Comparison of ENCODE assay signal across 8 cellular contexts in genomic region chr5:173615884-173616576, GRCh38. TPM values are rescaled to one million over a fixed set of nuclear protein-coding genes. Genes with fewer than 3 reads are reported as not detected.
A peak's percentile ranks its signal among the peaks of the same experiment; 100 is the strongest.
DNase-seq lines count a peak whose midpoint lies in the region; ATAC-seq and TF ChIP-seq lines count a peak whose summit lies in the region.

No MANE protein-coding gene starts in this region.

- no peaks in the 10 kb centered on the region for H3K27me3 ChIP-seq in DND-41 (ENCODE audit: insufficient read depth, low read length, poor library complexity)
- no peaks in the 10 kb centered on the region for H3K27me3 ChIP-seq in RWPE2 (ENCODE audit: insufficient read depth, poor library complexity, severe bottlenecking)
- H3K27me3 ChIP-seq in neural progenitor cell, result no peaks in the 10 kb centered on the region
- H3K27me3 ChIP-seq in stomach smooth muscle (ENCODE audit: control insufficient read depth in 1 of 2, insufficient read depth in 2 of 2, low read length in 2 of 2), result no peaks in the 10 kb centered on the region

- H2AFZ ChIP-seq in DND-41 (ENCODE audit: low read depth, low read length) (peak overlapping the region; percentile 75), neural progenitor cell (replicated peaks) (no peak overlapping the region)

- H3K36me3 ChIP-seq in DND-41 (ENCODE audit: insufficient read depth, low read length) (peaks cover 42% of the 10 kb centered on the region), RWPE2 (ENCODE audit: low read depth) (peaks cover 40% of the 10 kb centered on the region), neural progenitor cell (no peaks in the 10 kb centered on the region), stomach smooth muscle (ENCODE audit: control insufficient read depth in 2 of 2, insufficient read depth in 2 of 2, low read length in 2 of 2) (peaks cover 12% of the 10 kb centered on the region in 2 donors)

- TF ChIP-seq RAD21 in Ishikawa (IDR thresholded peaks at IDR 0.05; ENCODE audit: low read depth), result no peak

- no peaks in the 10 kb centered on the region for H3K27me3 Mint-ChIP-seq in neural progenitor cell (ENCODE audit: insufficient read depth, low read depth)

- peaks cover 6% of the 10 kb centered on the region for H3F3A ChIP-seq in neural progenitor cell (ENCODE audit: low read depth)

- H3K9ac ChIP-seq in DND-41 (ENCODE audit: low read depth, low read length) (peak overlapping the region; percentile 81), neural progenitor cell (peak overlapping the region; percentile 78), stomach smooth muscle (ENCODE audit: low read length in 2 of 2) (peak overlapping the region; percentile 82 to 87)

- peak; percentile 67 for DNase-seq in DND-41
- DNase-seq in RWPE2 (ENCODE audit: low spot score), result peak; percentile 78
- DNase-seq in activated effector memory CD4-positive, alpha-beta T cell treated with Interleukin-2 at 50 U/mL for 16 hours, result peak; percentile 60
- DNase-seq in fibroblast of the conjunctiva (ENCODE audit: low read depth), result peak; percentile 58
- DNase-seq in neural progenitor cell (ENCODE audit: low spot score), result peak; percentile 92

- H3K27ac Mint-ChIP-seq in neural progenitor cell, result peak overlapping the region; percentile 25

- peak overlapping the region; percentile 93 for H3K4me3 Mint-ChIP-seq in neural progenitor cell

- H3K79me2 ChIP-seq in DND-41 (ENCODE audit: insufficient read depth, low read length), result peaks cover 53% of the 10 kb centered on the region
- H3K79me2 ChIP-seq in neural progenitor cell (ENCODE audit: low read depth), result peaks cover 48% of the 10 kb centered on the region

- peak overlapping the region; percentile 42 to 76 for H3K4me3 ChIP-seq in DND-41 (ENCODE audit: low read depth in 1 of 2, low read length in 2 of 2)
- peak overlapping the region; percentile 92 for H3K4me3 ChIP-seq in RWPE2 (ENCODE audit: severe bottlenecking)
- peak overlapping the region; percentile 74 for H3K4me3 ChIP-seq in neural progenitor cell
- peak overlapping the region; percentile 91 to 95 for H3K4me3 ChIP-seq in stomach smooth muscle (ENCODE audit: low read length in 2 of 2)

- peaks cover 38% of the 10 kb centered on the region for H3K4me1 ChIP-seq in DND-41 (ENCODE audit: insufficient read depth, low read length)
- peaks cover 5% of the 10 kb centered on the region for H3K4me1 ChIP-seq in RWPE2 (ENCODE audit: insufficient read depth, poor library complexity, severe bottlenecking)
- peaks cover 20% of the 10 kb centered on the region for H3K4me1 ChIP-seq in neural progenitor cell
- peaks cover 23% of the 10 kb centered on the region for H3K4me1 ChIP-seq in stomach smooth muscle (ENCODE audit: control insufficient read depth, insufficient read depth, low read length)

- H3K9me3 Mint-ChIP-seq in neural progenitor cell, result no peaks in the 10 kb centered on the region

- H3K9me3 ChIP-seq in DND-41 (ENCODE audit: insufficient read depth, low read length, severe bottlenecking) (no peaks in the 10 kb centered on the region), RWPE2 (ENCODE audit: severe bottlenecking) (no peaks in the 10 kb centered on the region), neural progenitor cell (ENCODE audit: low read depth) (no peaks in the 10 kb centered on the region), stomach smooth muscle (ENCODE audit: control insufficient read depth in 2 of 2, low read length in 2 of 2) (no peaks in the 10 kb centered on the region)

- TF ChIP-seq EP300 in Ishikawa (IDR thresholded peaks at IDR 0.05; ENCODE audit: borderline replicate concordance), result no peak

- peak; percentile 79 for TF ChIP-seq CTCF in DND-41 (IDR thresholded peaks at IDR 0.05; ENCODE audit: borderline replicate concordance, extremely low read depth, low read length, poor library complexity, severe bottlenecking)
- peak; percentile 83 for TF ChIP-seq CTCF in RWPE2 (IDR thresholded peaks at IDR 0.05; ENCODE audit: poor library complexity, severe bottlenecking)
- peak; percentile 66 for TF ChIP-seq CTCF in neural progenitor cell (IDR thresholded peaks at IDR 0.05)

- ATAC-seq in DND-41 (ENCODE audit: insufficient read depth, low read depth) (peak; percentile 61), GM21619 (IDR thresholded peaks at IDR 0.05; ENCODE audit: unreplicated experiment) (peak; percentile 49), RWPE2 (ENCODE audit: low read depth) (peak; percentile 57)

- peak overlapping the region; percentile 81 for H3K4me2 ChIP-seq in DND-41 (ENCODE audit: insufficient read depth, low read length)
- peak overlapping the region; percentile 77 for H3K4me2 ChIP-seq in neural progenitor cell

- H4K20me1 ChIP-seq in DND-41 (ENCODE audit: insufficient read depth, low read length), result peaks cover 49% of the 10 kb centered on the region
- peaks cover 48% of the 10 kb centered on the region for H4K20me1 ChIP-seq in neural progenitor cell (ENCODE audit: low read depth)

- H3K27ac ChIP-seq in DND-41 (ENCODE audit: low read length) (peak overlapping the region; percentile 72), RWPE2 (ENCODE audit: poor library complexity, severe bottlenecking) (peak overlapping the region; percentile 62), neural progenitor cell (peak overlapping the region; percentile 79), stomach smooth muscle (ENCODE audit: low read length) (peak overlapping the region; percentile 89)

- H3K36me3 Mint-ChIP-seq in neural progenitor cell, result peaks cover 13% of the 10 kb centered on the region

- peaks cover 35% of the 10 kb centered on the region for H3K4me1 Mint-ChIP-seq in neural progenitor cell

TF ChIP-seq in Ishikawa, 13 proteins besides CTCF, POLR2A, EP300 and RAD21:
- peak; percentile 73 for TF ChIP-seq USF1 (IDR thresholded peaks at IDR 0.05)
- peak; percentile 41; the same call in 1 of the 2 replicates for TF ChIP-seq TAF1 (IDR thresholded peaks at IDR 0.05; ENCODE audit: low read depth)
- no peak for TF ChIP-seq TEAD4 (IDR thresholded peaks at IDR 0.05)
- peak; percentile 81 for TF ChIP-seq MAX (IDR thresholded peaks at IDR 0.05)

RNA-seq across cellular contexts. Expression of gene BOD1, which starts 0.4 kb away (rescaled TPM):
- 144 and 175 TPM in 2 replicates for total RNA-seq in neural progenitor cell (ENCODE audit: low replicate concordance)

Comparison
In these comparisons a context has a peak if more than half of its experiments do, and no peak if none do; other contexts are left out.
1. Peak in every context shown above with its lines: DNase-seq, ATAC-seq, H3K4me3 ChIP-seq and H3K27ac ChIP-seq.